In the genomic region with DNA sequence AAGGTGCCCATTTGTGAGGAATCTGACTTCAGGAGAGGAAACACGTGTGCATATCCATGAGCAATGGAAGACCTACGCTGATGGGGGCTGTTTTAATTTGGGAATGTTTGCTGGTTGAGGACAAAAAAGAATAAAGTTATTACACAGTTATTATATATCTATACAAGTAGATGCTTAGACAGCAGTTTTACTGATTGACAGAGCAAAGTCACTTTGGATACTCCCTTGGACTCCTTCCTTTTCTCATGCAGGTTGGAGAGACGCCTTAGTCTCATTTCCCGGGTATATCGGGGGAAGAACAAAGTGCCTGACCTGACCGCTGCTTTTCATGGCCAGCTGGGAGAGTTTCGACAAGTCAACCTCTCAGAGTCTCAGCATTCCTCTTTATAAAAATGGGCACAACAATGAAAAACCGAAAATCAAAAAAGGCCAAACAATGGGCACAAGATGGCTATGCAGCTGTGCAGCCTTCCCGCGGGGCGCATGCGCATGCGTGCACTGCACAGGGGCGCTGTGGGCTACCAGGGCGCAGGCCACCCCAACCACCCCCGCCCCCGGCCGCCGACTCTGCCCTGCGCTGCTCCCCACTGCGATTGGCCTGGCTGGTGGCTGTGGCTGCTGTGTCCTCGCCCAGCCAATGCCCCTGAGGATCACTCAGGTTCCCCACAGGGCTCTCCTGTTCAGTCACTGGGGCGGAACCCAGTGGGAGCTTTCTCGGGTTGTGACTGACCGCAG, we compare ENCODE assay signal across 15 cellular contexts.
"Had no signal": no experiment of that assay in that cellular context is flagged by ENCODE, and none has a peak within 500 bp of the region (broad histone marks: within the 10 kb centered on the region; RNA-seq: fewer than 3 reads in every experiment).

No MANE protein-coding gene starts in this region.

- H3K27ac Mint-ChIP-seq: activated CD4-positive, alpha-beta memory T cell treated with anti-CD3 and anti-CD28 coated beads for 36 hours; activated naive CD4-positive, alpha-beta T cell treated with anti-CD3 and anti-CD28 coated beads, Interleukin-2, amount 10 ng/mL, durations not matched to agents 7 days and 5 days; progenitor cell of endocrine pancreas had no signal

- H3K4me3 Mint-ChIP-seq: activated CD4-positive, alpha-beta memory T cell treated with anti-CD3 and anti-CD28 coated beads for 36 hours; activated naive CD4-positive, alpha-beta T cell treated with anti-CD3 and anti-CD28 coated beads, Interleukin-2, amount 10 ng/mL, durations not matched to agents 7 days and 5 days; effector memory CD8-positive, alpha-beta T cell had no signal

- H3K27ac ChIP-seq: adrenal gland, right atrium auricular region, tibial nerve, uterus, WERI-Rb-1 had no signal

- H3K4me1 ChIP-seq: adrenal gland, right atrium auricular region, tibial nerve, uterus had no signal

- H3K36me3 ChIP-seq: uterus had no signal

- H3K27me3 ChIP-seq: adrenal gland, right atrium auricular region, tibial nerve, uterus had no signal

- DNase-seq: activated CD4-positive, alpha-beta memory T cell treated with anti-CD3 and anti-CD28 coated beads for 36 hours; activated naive CD4-positive, alpha-beta T cell treated with anti-CD3 and anti-CD28 coated beads, Interleukin-2, amount 10 ng/mL, durations not matched to agents 7 days and 5 days; activated T-cell treated with anti-CD3 and anti-CD28 coated beads, Interleukin-2, amount 50 U/mL, for 1 hour; adrenal gland; effector memory CD8-positive, alpha-beta T cell; left ventricle myocardium superior; stimulated activated CD4-positive, alpha-beta T cell treated with anti-CD3 and anti-CD28 coated beads, Interleukin-2, amount 100 ng/mL, for 24 hours; stimulated activated naive CD8-positive, alpha-beta T cell treated with anti-CD3 and anti-CD28 coated beads, Interleukin-15, Interleukin-2, amounts not matched to agents 100 U/mL and 50 U/mL, for 24 hours; substantia nigra; T-helper 9 cell; uterus; WERI-Rb-1 had no signal

- H3K9me3 ChIP-seq: adrenal gland, right atrium auricular region, tibial nerve, uterus had no signal

- ATAC-seq: effector memory CD8-positive, alpha-beta T cell; left ventricle myocardium superior; stimulated activated naive CD8-positive, alpha-beta T cell treated with anti-CD3 and anti-CD28 coated beads, Interleukin-15, Interleukin-2, amounts not matched to agents 100 U/mL and 50 U/mL, for 24 hours had no signal

- H3K9me3 Mint-ChIP-seq: activated CD4-positive, alpha-beta memory T cell treated with anti-CD3 and anti-CD28 coated beads for 36 hours; activated naive CD4-positive, alpha-beta T cell treated with anti-CD3 and anti-CD28 coated beads, Interleukin-2, amount 10 ng/mL, durations not matched to agents 7 days and 5 days; effector memory CD8-positive, alpha-beta T cell had no signal

- H3K27me3 Mint-ChIP-seq: effector memory CD8-positive, alpha-beta T cell; progenitor cell of endocrine pancreas had no signal

- H3K4me3 ChIP-seq: adrenal gland, right atrium auricular region, tibial nerve, uterus had no signal
